In genomic region chr16:67248401-67249177, GRCh38 we compare ENCODE assay signal across 1 cellular context.
TF ChIP-seq lines count a peak whose summit lies in the region.

Gene SLC9A5, plus strand, starts transcription at chr16:67248979. Its CDS starts 36 bp downstream, at chr16:67249015.

TF ChIP-seq in K562, 482 proteins besides CTCF, POLR2A, EP300 and RAD21 (continued from another document and continues in another):
- TF ChIP-seq USF1 (CRISPR knock-in tag; IDR thresholded peaks at IDR 0.05) (peak; percentile 0; the same call in 1 of the 2 replicates), STAG1 (CRISPR knock-in tag; IDR thresholded peaks at IDR 0.05; ENCODE audit: borderline replicate concordance) (peak; percentile 20; the same call in 1 of the 2 replicates), ZNF3 (CRISPR knock-in tag; IDR thresholded peaks at IDR 0.05) (no peak), EGR1 (conservative IDR thresholded peaks at IDR 0.05) (peak; percentile 50), ZNF592 (IDR thresholded peaks at IDR 0.05) (peak; percentile 78), RBM39 (optimal IDR thresholded peaks at IDR 0.05; ENCODE audit: low read depth, low read length) (no peak), MAX (CRISPR knock-in tag; IDR thresholded peaks at IDR 0.05) (0 out of 2 replicates have a peak, but pooled peaks have one; percentile 12), THRAP3 (IDR thresholded peaks at IDR 0.05; ENCODE audit: borderline replicate concordance) (no peak), ETV6 (IDR thresholded peaks at IDR 0.05; ENCODE audit: borderline replicate concordance in 1 of 2, low read depth in 2 of 2, low read length in 1 of 2) (no peak), ETV6 (CRISPR knock-in tag; IDR thresholded peaks at IDR 0.05; ENCODE audit: borderline replicate concordance) (no peak), PHF8 (IDR thresholded peaks at IDR 0.05; ENCODE audit: borderline replicate concordance, low read length) (peak; percentile 39; the same call in 1 of the 2 replicates), CREM (IDR thresholded peaks at IDR 0.05; ENCODE audit: low read depth) (peak; percentile 41; the same call in 1 of the 2 replicates), CBFB (CRISPR knock-in tag; IDR thresholded peaks at IDR 0.05) (no peak), SMAD4 (CRISPR knock-in tag; conservative IDR thresholded peaks at IDR 0.05) (peak; percentile 68), PCBP1 (IDR thresholded peaks at IDR 0.05; ENCODE audit: low read depth, low read length, poor library complexity, severe bottlenecking) (peak; percentile 51), TRIM24 (IDR thresholded peaks at IDR 0.05) (no peak), NR4A1 (CRISPR knock-in tag; IDR thresholded peaks at IDR 0.05) (no peak), NR4A1 (tag; IDR thresholded peaks at IDR 0.05) (no peak), SMC3 (conservative IDR thresholded peaks at IDR 0.05; ENCODE audit: insufficient read depth, low read depth, low read length) (no peak), MED1 (CRISPR knock-in tag; IDR thresholded peaks at IDR 0.05; ENCODE audit: borderline replicate concordance) (no peak), USF2 (CRISPR knock-in tag; IDR thresholded peaks at IDR 0.05) (peak; percentile 22; the same call in 1 of the 2 replicates), FOSL1 (tag; conservative IDR thresholded peaks at IDR 0.05) (no peak), MNT (conservative IDR thresholded peaks at IDR 0.05) (peak; percentile 33 to 64; a peak in 2 of 4 replicates), MGA (IDR thresholded peaks at IDR 0.05) (peak; percentile 89), ZBED1 (IDR thresholded peaks at IDR 0.05) (no peak), ERF (CRISPR knock-in tag; IDR thresholded peaks at IDR 0.05) (0 out of 2 replicates have a peak, but pooled peaks have one; percentile 18), ID3 (CRISPR knock-in tag; IDR thresholded peaks at IDR 0.05) (no peak), ID3 (tag; IDR thresholded peaks at IDR 0.05) (no peak), CBX1 (IDR thresholded peaks at IDR 0.05; ENCODE audit: low read depth) (0 out of 2 replicates have a peak, but pooled peaks have one; percentile 13), ZNF282 (CRISPR knock-in tag; IDR thresholded peaks at IDR 0.05) (no peak), ZNF717 (CRISPR knock-in tag; IDR thresholded peaks at IDR 0.05) (no peak), TAF15 (IDR thresholded peaks at IDR 0.05; ENCODE audit: low read depth, low read length) (no peak), PHF21A (IDR thresholded peaks at IDR 0.05; ENCODE audit: borderline replicate concordance, low read depth) (no peak), ZBTB9 (CRISPR knock-in tag; IDR thresholded peaks at IDR 0.05) (peak; percentile 57; the same call in 1 of the 2 replicates)
